ENCODE assay signal across 16 cellular contexts in genomic region chr11:86444981-86445380, GRCh38.
DNase-seq lines count a peak whose midpoint lies in the region; ATAC-seq and TF ChIP-seq lines count a peak whose summit lies in the region.
"Had no signal": no experiment of that assay in that cellular context is flagged by ENCODE, and none has a peak within 500 bp of the region (broad histone marks: within the 10 kb centered on the region; RNA-seq: fewer than 3 reads in every experiment).

No MANE protein-coding gene starts in this region.

- ATAC-seq in HG02588 (IDR thresholded peaks at IDR 0.05; ENCODE audit: unreplicated experiment) = peak; percentile 29
- ATAC-seq in HG03432 (IDR thresholded peaks at IDR 0.05; ENCODE audit: unreplicated experiment) = peak; percentile 29
- no peak for ATAC-seq in HG03439 (IDR thresholded peaks at IDR 0.05; ENCODE audit: unreplicated experiment)

- peak overlapping the region; percentile 75 for H3K27ac Mint-ChIP-seq in activated naive CD4-positive, alpha-beta T cell treated with anti-CD3 and anti-CD28 coated beads, Interleukin-2, amount 50 U/mL, for 24 hours
- no peak overlapping the region for H3K27ac Mint-ChIP-seq in activated naive CD4-positive, alpha-beta T cell treated with anti-CD3 and anti-CD28 coated beads, Interleukin-2, amount 10 ng/mL, durations not matched to agents 7 days and 5 days
- no peak overlapping the region for H3K27ac Mint-ChIP-seq in mesothelial cell of epicardium
- H3K27ac Mint-ChIP-seq: H9 had no signal

- H3K36me3 Mint-ChIP-seq in activated naive CD4-positive, alpha-beta T cell treated with anti-CD3 and anti-CD28 coated beads, Interleukin-2, amount 50 U/mL, for 24 hours = peaks cover 6% of the 10 kb centered on the region
- no peaks in the 10 kb centered on the region for H3K36me3 Mint-ChIP-seq in activated naive CD4-positive, alpha-beta T cell treated with anti-CD3 and anti-CD28 coated beads, Interleukin-2, amount 10 ng/mL, durations not matched to agents 7 days and 5 days
- no peaks in the 10 kb centered on the region for H3K36me3 Mint-ChIP-seq in mesothelial cell of epicardium
- H3K36me3 Mint-ChIP-seq: CD14-positive monocyte had no signal

- TF ChIP-seq CTCF in mesothelial cell of epicardium (IDR thresholded peaks at IDR 0.05; ENCODE audit: unreplicated experiment) = no peak

- H3K4me3 Mint-ChIP-seq in activated naive CD4-positive, alpha-beta T cell treated with anti-CD3 and anti-CD28 coated beads, Interleukin-2, amount 50 U/mL, for 24 hours = no peak overlapping the region
- no peak overlapping the region for H3K4me3 Mint-ChIP-seq in activated naive CD4-positive, alpha-beta T cell treated with anti-CD3 and anti-CD28 coated beads, Interleukin-2, amount 10 ng/mL, durations not matched to agents 7 days and 5 days
- no peak overlapping the region for H3K4me3 Mint-ChIP-seq in mesothelial cell of epicardium
- H3K4me3 Mint-ChIP-seq: CD14-positive monocyte, H9 had no signal

- CTCF ChIA-PET in activated naive CD4-positive, alpha-beta T cell treated with anti-CD3 and anti-CD28 coated beads, Interleukin-2, amount 10 ng/mL, durations not matched to agents 7 days and 5 days (lab: Charles Lee) = interaction anchor here (1.2 kb wide), 1 partner anchor 10 kb away, joined by 3 read pairs; no protein-coding TSS in a partner anchor

- no peak for DNase-seq in activated naive CD4-positive, alpha-beta T cell treated with anti-CD3 and anti-CD28 coated beads, Interleukin-2, amount 10 ng/mL, durations not matched to agents 7 days and 5 days
- DNase-seq in mesothelial cell of epicardium (ENCODE audit: low spot score in 2 of 2, unreplicated experiment in 2 of 2) (no peak), ureter (ENCODE audit: low spot score) (no peak)
- DNase-seq: COR-L47, H9, IMR-90, Karpas-422, MG63, NCI-H1092, NCI-H2081 treated with DMSO at 0.1 percent for 48 hours, NCI-H510A treated with DMSO at 0.1 percent for 48 hours had no signal

- H3K4me1 Mint-ChIP-seq in activated naive CD4-positive, alpha-beta T cell treated with anti-CD3 and anti-CD28 coated beads, Interleukin-2, amount 50 U/mL, for 24 hours = peaks cover 9% of the 10 kb centered on the region
- H3K4me1 Mint-ChIP-seq in activated naive CD4-positive, alpha-beta T cell treated with anti-CD3 and anti-CD28 coated beads, Interleukin-2, amount 10 ng/mL, durations not matched to agents 7 days and 5 days = peaks cover 12% of the 10 kb centered on the region
- no peaks in the 10 kb centered on the region for H3K4me1 Mint-ChIP-seq in mesothelial cell of epicardium
- H3K4me1 Mint-ChIP-seq: CD14-positive monocyte, H9 had no signal

- H3K9me3 Mint-ChIP-seq in activated naive CD4-positive, alpha-beta T cell treated with anti-CD3 and anti-CD28 coated beads, Interleukin-2, amount 50 U/mL, for 24 hours = no peaks in the 10 kb centered on the region
- H3K9me3 Mint-ChIP-seq in activated naive CD4-positive, alpha-beta T cell treated with anti-CD3 and anti-CD28 coated beads, Interleukin-2, amount 10 ng/mL, durations not matched to agents 7 days and 5 days = no peaks in the 10 kb centered on the region
- H3K9me3 Mint-ChIP-seq in mesothelial cell of epicardium = no peaks in the 10 kb centered on the region
- H3K9me3 Mint-ChIP-seq: CD14-positive monocyte, H9 had no signal

- no peaks in the 10 kb centered on the region for H3K27me3 Mint-ChIP-seq in activated naive CD4-positive, alpha-beta T cell treated with anti-CD3 and anti-CD28 coated beads, Interleukin-2, amount 50 U/mL, for 24 hours
- H3K27me3 Mint-ChIP-seq in activated naive CD4-positive, alpha-beta T cell treated with anti-CD3 and anti-CD28 coated beads, Interleukin-2, amount 10 ng/mL, durations not matched to agents 7 days and 5 days = no peaks in the 10 kb centered on the region
- H3K27me3 Mint-ChIP-seq in mesothelial cell of epicardium (ENCODE audit: low read depth) = no peaks in the 10 kb centered on the region
